ENCODE assay signal across 9 cellular contexts in genomic region chr2:74849228-74849892, GRCh38. TPM values are rescaled to one million over a fixed set of nuclear protein-coding genes. Genes with fewer than 3 reads are reported as not detected.
DNase-seq lines count a peak whose midpoint lies in the region; ATAC-seq, FAIRE-seq and TF ChIP-seq lines count a peak whose summit lies in the region.
"Had no signal": no experiment of that assay in that cellular context is flagged by ENCODE, and none has a peak within 500 bp of the region (broad histone marks: within the 10 kb centered on the region; RNA-seq: fewer than 3 reads in every experiment).

No MANE protein-coding gene starts in this region.

- CTCF ChIA-PET in A673 (lab: Charles Lee), result interaction anchor here (0.6 kb wide), 1 partner anchor 10 kb away, joined by 5 read pairs; no protein-coding TSS in a partner anchor

- FAIRE-seq in frontal cortex (lab: Jason Lieb, UNC), result no peak
- FAIRE-seq: A549 had no signal

- BruUV-seq in A673 (replicated peaks; lab: Mats Ljungman, UMichigan), result no TSS peak

- POLR2A ChIA-PET in A673 (lab: Charles Lee; ENCODE audit: low non-redundant PET), result no interaction called here

- intact Hi-C loops in A673 (cut with micrococcal nuclease; ENCODE audit: unreplicated experiment), result no loop called here

- ATAC-seq in activated CD4-positive, CD25-positive, alpha-beta regulatory T cell treated with anti-CD3 and anti-CD28 coated beads, Interleukin-2, amount 50 U/mL, for 24 hours, result peak; percentile 65 to 72
- peak; percentile 81 for ATAC-seq in HG03066 (IDR thresholded peaks at IDR 0.05; ENCODE audit: low read depth, unreplicated experiment)
- ATAC-seq: A549 had no signal

- TF ChIP-seq CTCF in coronary artery (IDR thresholded peaks at IDR 0.05) (no peak), A673 (conservative IDR thresholded peaks at IDR 0.05; ENCODE audit: low read depth, low read length) (no peak)

- H3K27ac ChIP-seq in coronary artery (peak overlapping the region in 1 of 2 donors; percentile 37), A673 (ENCODE audit: low read depth, low read length, poor library complexity, severe bottlenecking) (no peak overlapping the region)
- H3K27ac ChIP-seq: A549 had no signal

- H3K9me3 ChIP-seq in mucosa of stomach (ENCODE audit: control insufficient read depth, low read length), result no peaks in the 10 kb centered on the region
- no peaks in the 10 kb centered on the region for H3K9me3 ChIP-seq in A673 (ENCODE audit: low read depth, low read length, poor library complexity, severe bottlenecking)
- H3K9me3 ChIP-seq: A549 had no signal

- H3K4me1 ChIP-seq in mucosa of stomach (ENCODE audit: control insufficient read depth, insufficient read depth, low read length), result peaks cover 79% of the 10 kb centered on the region
- H3K4me1 ChIP-seq in A673 (ENCODE audit: insufficient read depth, low read length, poor library complexity, severe bottlenecking), result peaks cover 16% of the 10 kb centered on the region

- H3K27me3 ChIP-seq in mucosa of stomach (ENCODE audit: control insufficient read depth, insufficient read depth, low read length) (no peaks in the 10 kb centered on the region), A673 (replicated peaks; ENCODE audit: insufficient read depth, low read depth, low read length, poor library complexity) (no peaks in the 10 kb centered on the region)

- peak overlapping the region; percentile 8 for H3K9ac ChIP-seq in mucosa of stomach (ENCODE audit: low read length)

- H3K4me3 ChIP-seq in coronary artery, result peak overlapping the region; percentile 13
- no peak overlapping the region for H3K4me3 ChIP-seq in mucosa of stomach (ENCODE audit: low read length)
- no peak overlapping the region for H3K4me3 ChIP-seq in A673 (ENCODE audit: low read depth, low read length, poor library complexity, severe bottlenecking)
- H3K4me3 ChIP-seq: A549 had no signal

- H3K36me3 ChIP-seq in mucosa of stomach (ENCODE audit: control insufficient read depth, insufficient read depth, low read length) (no peaks in the 10 kb centered on the region), A673 (ENCODE audit: insufficient read depth, low read length, poor library complexity, severe bottlenecking) (peaks cover 7% of the 10 kb centered on the region)

- DNase-seq in activated CD4-positive, CD25-positive, alpha-beta regulatory T cell treated with anti-CD3 and anti-CD28 coated beads, Interleukin-2, amount 50 U/mL, for 72 hours, result no peak
- DNase-seq in SIG-M5 (lab: John Stamatoyannopoulos, UW) (peak; percentile 76), coronary artery (ENCODE audit: low spot score) (no peak), frontal cortex (ENCODE audit: low spot score in 2 of 2) (no peak), A673 (ENCODE audit: low spot score) (no peak)

RNA-seq across cellular contexts. Expression of gene HK2, which starts 15.4 kb away (rescaled TPM):
- total RNA-seq in frontal cortex, result 3.7 TPM
- 40.1 and 42.6 TPM in 2 replicates for total RNA-seq in A673 (2021)
